ENCODE assay signal across 10 cellular contexts in genomic region chr20:25194333-25194972, GRCh38. TPM values are rescaled to one million over a fixed set of nuclear protein-coding genes. Genes with fewer than 3 reads are reported as not detected.
A peak's percentile ranks its signal among the peaks of the same experiment; 100 is the strongest.
DNase-seq lines count a peak whose midpoint lies in the region; ATAC-seq and TF ChIP-seq lines count a peak whose summit lies in the region.
"Had no signal": no experiment of that assay in that cellular context is flagged by ENCODE, and none has a peak within 500 bp of the region (broad histone marks: within the 10 kb centered on the region; RNA-seq: fewer than 3 reads in every experiment).

No MANE protein-coding gene starts in this region.

- DNase-seq in heart right ventricle (peak in 1 of 2 donors; percentile 42), cardiac septum (ENCODE audit: low spot score) (no peak), transverse colon (no peak), NCI-H1105 (lab: John Stamatoyannopoulos, UW) (no peak)
- no peak for DNase-seq in activated CD8-positive, alpha-beta T cell treated with anti-CD3 and anti-CD28 coated beads, Interleukin-2, amount 10 ng/mL, durations not matched to agents 7 days and 5 days
- DNase-seq in naive thymus-derived CD4-positive, alpha-beta T cell: no peak
- DNase-seq: HCEC 1CT had no signal

- TF ChIP-seq CTCF in heart right ventricle (IDR thresholded peaks at IDR 0.05) (no peak), transverse colon (IDR thresholded peaks at IDR 0.05) (no peak)

- CTCF ChIA-PET in activated CD8-positive, alpha-beta T cell treated with anti-CD3 and anti-CD28 coated beads, Interleukin-2, amount 10 ng/mL, durations not matched to agents 7 days and 5 days (lab: Charles Lee): interaction anchor here (0.6 to 1.6 kb wide), 2 partner anchors 16 to 56 kb away, joined by 3 to 5 read pairs; no protein-coding TSS in a partner anchor
- CTCF ChIA-PET in naive thymus-derived CD4-positive, alpha-beta T cell (lab: Charles Lee): interaction anchor here (0.9 kb wide), 1 partner anchor 202 kb away, joined by 3 read pairs; no protein-coding TSS in a partner anchor

- H3K4me3 Mint-ChIP-seq in activated CD8-positive, alpha-beta T cell treated with anti-CD3 and anti-CD28 coated beads, Interleukin-2, amount 10 ng/mL, durations not matched to agents 7 days and 5 days: peak overlapping the region; percentile 86
- peak overlapping the region in 9 of 10 donors; percentile 81 to 94 (median 91) for H3K4me3 Mint-ChIP-seq in naive thymus-derived CD4-positive, alpha-beta T cell

- H3K27ac Mint-ChIP-seq in activated CD8-positive, alpha-beta T cell treated with anti-CD3 and anti-CD28 coated beads, Interleukin-2, amount 10 ng/mL, durations not matched to agents 7 days and 5 days: no peak overlapping the region
- peak overlapping the region in 8 of 9 donors; percentile 91 to 96 (median 93) for H3K27ac Mint-ChIP-seq in naive thymus-derived CD4-positive, alpha-beta T cell

- H3K27me3 Mint-ChIP-seq in activated CD8-positive, alpha-beta T cell treated with anti-CD3 and anti-CD28 coated beads, Interleukin-2, amount 10 ng/mL, durations not matched to agents 7 days and 5 days (ENCODE audit: low read depth): peaks cover 4% of the 10 kb centered on the region
- peaks cover 0 to 7% (median 0%) of the 10 kb centered on the region in 5 donors for H3K27me3 Mint-ChIP-seq in naive thymus-derived CD4-positive, alpha-beta T cell

- peaks cover 22% of the 10 kb centered on the region for H3K4me1 Mint-ChIP-seq in activated CD8-positive, alpha-beta T cell treated with anti-CD3 and anti-CD28 coated beads, Interleukin-2, amount 10 ng/mL, durations not matched to agents 7 days and 5 days (ENCODE audit: low read depth)
- H3K4me1 Mint-ChIP-seq in naive thymus-derived CD4-positive, alpha-beta T cell: peaks cover 21 to 48% (median 36%) of the 10 kb centered on the region in 7 donors

- no peaks in the 10 kb centered on the region for H3K36me3 ChIP-seq in heart right ventricle
- no peaks in the 10 kb centered on the region for H3K36me3 ChIP-seq in naive thymus-derived CD4-positive, alpha-beta T cell (ENCODE audit: control insufficient read depth in 2 of 3, insufficient read depth in 3 of 3, low read length in 3 of 3)
- no peaks in the 10 kb centered on the region for H3K36me3 ChIP-seq in transverse colon
- H3K36me3 ChIP-seq: prostate gland had no signal

- TF ChIP-seq EP300 in transverse colon (IDR thresholded peaks at IDR 0.05; ENCODE audit: low read depth): no peak

- ATAC-seq in heart right ventricle: no peak
- ATAC-seq in activated CD8-positive, alpha-beta T cell treated with anti-CD3 and anti-CD28 coated beads, Interleukin-2, amount 10 ng/mL, durations not matched to agents 7 days and 5 days: no peak
- no peak for ATAC-seq in naive thymus-derived CD4-positive, alpha-beta T cell
- no peak for ATAC-seq in GM19467 (IDR thresholded peaks at IDR 0.05; ENCODE audit: unreplicated experiment)
- ATAC-seq in GM18511 (IDR thresholded peaks at IDR 0.05; ENCODE audit: unreplicated experiment): no peak

- H3K27me3 ChIP-seq in heart right ventricle (no peaks in the 10 kb centered on the region), transverse colon (no peaks in the 10 kb centered on the region)
- no peaks in the 10 kb centered on the region for H3K27me3 ChIP-seq in naive thymus-derived CD4-positive, alpha-beta T cell (ENCODE audit: control insufficient read depth in 2 of 2, insufficient read depth in 2 of 2, low read length in 2 of 2)

- intact Hi-C loops in heart right ventricle (cut with DNase I) (loop anchor here in 8 of 10 donors (2.0 to 10.0 kb wide), 8 partner anchors 52 to 202 kb away; partner anchors contain the start of genes ABHD12 (in 3 of the 8), PYGB (in 2 of the 8), ACSS1 (in 1 of the 8) and APMAP (in 1 of the 8)), cardiac septum (cut with DNase I) (loop anchor here (5.0 to 10.0 kb wide), 2 partner anchors 57 to 140 kb away; partner anchors contain the start of gene ACSS1), transverse colon (cut with DNase I; ENCODE audit: low total_unique reads) (no loop called here)
- intact Hi-C loops in naive thymus-derived CD4-positive, alpha-beta T cell (cut with micrococcal nuclease): loop anchor here (2.0 kb wide), 3 partner anchors 46 to 1844 kb away; partner anchors contain the start of gene NXT1 (in 1 of the 2)

- POLR2A ChIA-PET in activated CD8-positive, alpha-beta T cell treated with anti-CD3 and anti-CD28 coated beads, Interleukin-2, amount 10 ng/mL, durations not matched to agents 7 days and 5 days (lab: Charles Lee): interaction anchor here (2.0 kb wide), 1 partner anchor 54 kb away, joined by 11 read pairs; the partner anchor contains the start of gene PYGB
- POLR2A ChIA-PET in naive thymus-derived CD4-positive, alpha-beta T cell (lab: Charles Lee): interaction anchor here (0.6 to 3.0 kb wide), 16 partner anchors 10 to 213 kb away, joined by 3 to 25 read pairs (median 6); partner anchors contain the start of genes ACSS1, GINS1 and PYGB

- no peaks in the 10 kb centered on the region for H3K36me3 Mint-ChIP-seq in activated CD8-positive, alpha-beta T cell treated with anti-CD3 and anti-CD28 coated beads, Interleukin-2, amount 10 ng/mL, durations not matched to agents 7 days and 5 days (ENCODE audit: low read depth)
- no peaks in the 10 kb centered on the region for H3K36me3 Mint-ChIP-seq in naive thymus-derived CD4-positive, alpha-beta T cell

- no peak for TF ChIP-seq POLR2A in transverse colon (IDR thresholded peaks at IDR 0.05)

- no peaks in the 10 kb centered on the region for H3K9me3 ChIP-seq in heart right ventricle
- H3K9me3 ChIP-seq in naive thymus-derived CD4-positive, alpha-beta T cell (ENCODE audit: control insufficient read depth in 2 of 3, low read length in 3 of 3): no peaks in the 10 kb centered on the region
- H3K9me3 ChIP-seq in transverse colon: no peaks in the 10 kb centered on the region
- H3K9me3 ChIP-seq: prostate gland had no signal

- H3K4me1 ChIP-seq in heart right ventricle (peaks cover 13 to 66% (median 42%) of the 10 kb centered on the region in 9 donors), transverse colon (peaks cover 13 to 35% (median 29%) of the 10 kb centered on the region in 4 donors)
- peaks cover 19 to 29% of the 10 kb centered on the region in 2 donors for H3K4me1 ChIP-seq in naive thymus-derived CD4-positive, alpha-beta T cell (ENCODE audit: control insufficient read depth in 2 of 2, insufficient read depth in 2 of 2, low read length in 2 of 2)

- 86 to 88% methylated on average over 18 of the region's 18 CpGs for WGBS in heart right ventricle, 2 donors
- WGBS in transverse colon (ENCODE audit: low coverage in 1 of 2), 2 donors: 91 to 96% methylated on average over 5 to 18 of the region's 18 CpGs

- H3K4me3 ChIP-seq in heart right ventricle (peak overlapping the region in 2 of 10 donors; percentile 89 to 99), transverse colon (no peak overlapping the region)
- H3K4me3 ChIP-seq in naive thymus-derived CD4-positive, alpha-beta T cell (ENCODE audit: low read length): peak overlapping the region; percentile 85

- H3K27ac ChIP-seq in heart right ventricle (peak overlapping the region in 9 of 10 donors; percentile 86 to 97 (median 94)), transverse colon (peak overlapping the region in 3 of 4 donors; percentile 84 to 93 (median 89))
- peak overlapping the region; percentile 91 for H3K27ac ChIP-seq in naive thymus-derived CD4-positive, alpha-beta T cell (ENCODE audit: low read depth, low read length)

- no peaks in the 10 kb centered on the region for H3K9me3 Mint-ChIP-seq in activated CD8-positive, alpha-beta T cell treated with anti-CD3 and anti-CD28 coated beads, Interleukin-2, amount 10 ng/mL, durations not matched to agents 7 days and 5 days (ENCODE audit: insufficient read depth)
- H3K9me3 Mint-ChIP-seq in naive thymus-derived CD4-positive, alpha-beta T cell: no peaks in the 10 kb centered on the region

- in situ Hi-C loops in transverse colon (cut with MboI; ENCODE audit: low pct_ligation_motif_present in 1 of 4, low pct_unique_long_range_greater_than_20kb in 1 of 4, low sequenced_read_pairs in 3 of 4): loop anchor here in 2 of 4 donors (10.0 to 25.0 kb wide), 4 partner anchors 93 to 210 kb away; partner anchors contain the start of genes APMAP (in 2 of the 2) and GINS1 (in 1 of the 2)

RNA-seq across cellular contexts. Expression of gene ENTPD6, which starts 1.1 kb away (rescaled TPM):
- total RNA-seq in heart right ventricle: 100 to 1,000 TPM in 3 of 10 donors, 10 to 100 TPM in 7; 54.6 to 141 (median 78.0) TPM
- polyA plus RNA-seq in heart right ventricle: 100 to 1,000 TPM; 161 to 167 TPM
- 102 TPM for total RNA-seq in cardiac septum
- 10 to 100 TPM; 31.9 TPM for total RNA-seq in activated CD8-positive, alpha-beta T cell treated with anti-CD3 and anti-CD28 coated beads, Interleukin-2, amount 10 ng/mL, durations not matched to agents 7 days and 5 days
- 100 to 1,000 TPM in 2 of 5 experiments, 10 to 100 TPM in 3; 41.1 to 108 (median 74.4) TPM for total RNA-seq in naive thymus-derived CD4-positive, alpha-beta T cell
- 10 to 100 TPM; 43.7 to 56.9 TPM for polyA plus RNA-seq in naive thymus-derived CD4-positive, alpha-beta T cell
- 100 to 1,000 TPM; 163 to 261 (median 224) TPM for total RNA-seq in transverse colon

RNA-seq across cellular contexts. Expression of gene PYGB, which starts 53.4 kb away (rescaled TPM):
- 100 to 1,000 TPM; 203 to 462 (median 276) TPM for total RNA-seq in heart right ventricle
- polyA plus RNA-seq in heart right ventricle: 100 to 1,000 TPM in 1 of 2 donors, 10 to 100 TPM in 1; 83.1 to 250 TPM
- total RNA-seq in cardiac septum: 386 TPM
- 10 to 100 TPM; 33.9 TPM for total RNA-seq in activated CD8-positive, alpha-beta T cell treated with anti-CD3 and anti-CD28 coated beads, Interleukin-2, amount 10 ng/mL, durations not matched to agents 7 days and 5 days
- 10 to 100 TPM; 29.8 to 45.2 (median 43.6) TPM for total RNA-seq in naive thymus-derived CD4-positive, alpha-beta T cell
- 10 to 100 TPM; 55.9 to 81.6 TPM for polyA plus RNA-seq in naive thymus-derived CD4-positive, alpha-beta T cell
- total RNA-seq in transverse colon: 100 to 1,000 TPM; 195 to 554 (median 359) TPM
